ENCODE assay signal across 14 cellular contexts in genomic region chr1:43548285-43549271, GRCh38. TPM values are rescaled to one million over a fixed set of nuclear protein-coding genes. Genes with fewer than 3 reads are reported as not detected.
DNase-seq lines count a peak whose midpoint lies in the region; ATAC-seq, FAIRE-seq and TF ChIP-seq lines count a peak whose summit lies in the region.
"Had no signal": no experiment of that assay in that cellular context is flagged by ENCODE, and none has a peak within 500 bp of the region (broad histone marks: within the 10 kb centered on the region; RNA-seq: fewer than 3 reads in every experiment).

No MANE protein-coding gene starts in this region.

- H3K9me2 ChIP-seq in hepatocyte (replicated peaks; ENCODE audit: insufficient read depth) = no peaks in the 10 kb centered on the region

- intact Hi-C loops in Right ventricle myocardium inferior (cut with DNase I) = no loop called here
- intact Hi-C loops in sigmoid colon (cut with DNase I) = no loop called here

- peaks cover 63% of the 10 kb centered on the region for H3K79me2 ChIP-seq in hepatocyte

- TF ChIP-seq EP300 in sigmoid colon (IDR thresholded peaks at IDR 0.05) = no peak

- H3K27ac ChIP-seq in C4-2B = peak overlapping the region; percentile 96
- peak overlapping the region; percentile 90 for H3K27ac ChIP-seq in hepatocyte
- H3K27ac ChIP-seq in sigmoid colon = peak overlapping the region in 2 of 4 donors; percentile 72 to 78

- H3K36me3 ChIP-seq in hepatocyte (replicated peaks; ENCODE audit: insufficient read depth, low read depth) = no peaks in the 10 kb centered on the region
- H3K36me3 ChIP-seq in sigmoid colon = peaks cover 0 to 5% (median 2%) of the 10 kb centered on the region in 4 donors

- H3K27me3 ChIP-seq in hepatocyte (no peaks in the 10 kb centered on the region), sigmoid colon (no peaks in the 10 kb centered on the region)

- peak overlapping the region; percentile 76 for H3K4me2 ChIP-seq in hepatocyte

- TF ChIP-seq POLR2A in H54 (IDR thresholded peaks at IDR 0.05; ENCODE audit: low read depth, low read length) (no peak), sigmoid colon (IDR thresholded peaks at IDR 0.05) (no peak)

- peak; percentile 81 for DNase-seq in amniotic epithelial cell (ENCODE audit: low read depth)
- DNase-seq in hepatocyte (ENCODE audit: low spot score) = peak; percentile 85
- DNase-seq in omental fat pad (ENCODE audit: low spot score) = no peak
- DNase-seq in Right ventricle myocardium inferior (ENCODE audit: missing footprints) = no peak
- no peak for DNase-seq in H54 (ENCODE audit: insufficient read length, low spot score)
- no peak for DNase-seq in sigmoid colon
- DNase-seq in NCI-H128 (lab: John Stamatoyannopoulos, UW; ENCODE audit: unreplicated experiment) = no peak
- DNase-seq: activated CD4-positive, alpha-beta T cell treated with anti-CD3 and anti-CD28 coated beads for 48 hours; cerebellar nuclear complex; DMS79; foreskin melanocyte; stimulated activated CD4-positive, alpha-beta T cell treated with anti-CD3 and anti-CD28 coated beads, Interleukin-12 subunit alpha, Interleukin-12 subunit beta, amount 100 ng/mL, for 4 hours; stimulated activated CD8-positive, alpha-beta memory T cell treated with anti-CD3 and anti-CD28 coated beads, Interleukin-4, amount 100 ng/mL, for 48 hours had no signal

- WGBS in hepatocyte (ENCODE audit: low lambda C conversion rate, missing lambda C conversion rate) = 82% methylated on average over 18 of the region's 18 CpGs
- WGBS in sigmoid colon, 2 donors = 63 to 82% methylated on average over 18 of the region's 18 CpGs

- H3K9me3 ChIP-seq in hepatocyte (ENCODE audit: low read depth) (no peaks in the 10 kb centered on the region), sigmoid colon (no peaks in the 10 kb centered on the region)

- H3K4me3 ChIP-seq in hepatocyte (no peak overlapping the region), sigmoid colon (no peak overlapping the region)

- H4K20me1 ChIP-seq in hepatocyte (ENCODE audit: insufficient read depth, poor library complexity, severe bottlenecking) = no peaks in the 10 kb centered on the region

- ATAC-seq in omental fat pad (ENCODE audit: low FRiP score) = peak; percentile 62
- ATAC-seq in Right ventricle myocardium inferior = no peak

- TF ChIP-seq CTCF in C4-2B (conservative IDR thresholded peaks at IDR 0.05) (no peak), hepatocyte (IDR thresholded peaks at IDR 0.05; ENCODE audit: poor library complexity) (no peak), omental fat pad (IDR thresholded peaks at IDR 0.05) (no peak), sigmoid colon (IDR thresholded peaks at IDR 0.05) (no peak)

- no peak overlapping the region for H2AFZ ChIP-seq in hepatocyte

- no peak for FAIRE-seq in H54 (lab: Jason Lieb, UNC)

- H3K4me1 ChIP-seq in hepatocyte (ENCODE audit: insufficient read depth) = peaks cover 85% of the 10 kb centered on the region
- peaks cover 0 to 77% (median 57%) of the 10 kb centered on the region in 4 donors for H3K4me1 ChIP-seq in sigmoid colon

RNA-seq across cellular contexts. Expression of gene PTPRF, which starts 17.9 kb away (rescaled TPM):
- total RNA-seq in hepatocyte = 75.7 and 115 TPM in 2 replicates
- polyA plus RNA-seq in hepatocyte = 84.6 and 96.0 TPM in 2 replicates
- 100 to 1,000 TPM in 3 of 4 donors, 10 to 100 TPM in 1; 79.1 to 176 (median 139) TPM for total RNA-seq in omental fat pad
- total RNA-seq in Right ventricle myocardium inferior = 7.7 TPM
- total RNA-seq in sigmoid colon = 10 to 100 TPM; 38.2 to 78.7 (median 42.9) TPM
- 100 to 1,000 TPM in 1 of 3 donors, 10 to 100 TPM in 2; 18.6 to 125 (median 31.7) TPM for polyA plus RNA-seq in sigmoid colon

Comparison
In these comparisons a context has a peak if more than half of its experiments do, and no peak if none do; other contexts are left out.
1. DNase-seq: peak in amniotic epithelial cell (single experiment) and hepatocyte (single experiment); none in omental fat pad (single experiment), Right ventricle myocardium inferior (single experiment), H54 (single experiment), sigmoid colon (single experiment) and NCI-H128 (single experiment).